In the genomic region with DNA sequence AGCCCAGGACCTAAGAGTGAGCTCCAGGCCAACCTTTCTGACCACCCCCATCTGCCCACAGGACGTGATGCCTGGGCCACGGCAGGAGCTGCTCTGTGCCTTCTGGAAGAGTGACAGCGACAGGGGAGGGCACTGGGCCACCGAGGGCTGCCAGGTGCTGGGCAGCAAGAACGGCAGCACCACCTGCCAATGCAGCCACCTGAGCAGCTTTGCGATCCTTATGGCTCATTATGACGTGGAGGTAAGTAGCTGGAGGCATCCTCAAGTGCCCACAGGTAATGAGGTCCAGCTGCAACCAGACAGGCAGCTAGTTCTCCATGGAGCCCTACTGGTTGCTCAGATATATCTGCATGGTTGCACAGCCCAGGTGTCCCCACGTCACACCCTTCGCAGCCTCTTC, we compare ENCODE assay signal across 1 cellular context.
TF ChIP-seq lines count a peak whose summit lies in the region.

No MANE protein-coding gene starts in this region.

TF ChIP-seq in K562, 482 proteins besides CTCF, POLR2A, EP300 and RAD21:
- TF ChIP-seq POLR2B (IDR thresholded peaks at IDR 0.05; ENCODE audit: low read depth, partially characterized antibody) (peak; percentile 16), CCNT2 (IDR thresholded peaks at IDR 0.05; ENCODE audit: borderline replicate concordance, extremely low read depth, insufficient read length, low read depth, low read length) (peak; percentile 13), POLR2G (IDR thresholded peaks at IDR 0.05; ENCODE audit: low read depth, low read length) (peak; percentile 61), C11orf30 (IDR thresholded peaks at IDR 0.05; ENCODE audit: low read depth) (no peak)
